Comparison of ENCODE assay signal across 8 cellular contexts in the genomic region with DNA sequence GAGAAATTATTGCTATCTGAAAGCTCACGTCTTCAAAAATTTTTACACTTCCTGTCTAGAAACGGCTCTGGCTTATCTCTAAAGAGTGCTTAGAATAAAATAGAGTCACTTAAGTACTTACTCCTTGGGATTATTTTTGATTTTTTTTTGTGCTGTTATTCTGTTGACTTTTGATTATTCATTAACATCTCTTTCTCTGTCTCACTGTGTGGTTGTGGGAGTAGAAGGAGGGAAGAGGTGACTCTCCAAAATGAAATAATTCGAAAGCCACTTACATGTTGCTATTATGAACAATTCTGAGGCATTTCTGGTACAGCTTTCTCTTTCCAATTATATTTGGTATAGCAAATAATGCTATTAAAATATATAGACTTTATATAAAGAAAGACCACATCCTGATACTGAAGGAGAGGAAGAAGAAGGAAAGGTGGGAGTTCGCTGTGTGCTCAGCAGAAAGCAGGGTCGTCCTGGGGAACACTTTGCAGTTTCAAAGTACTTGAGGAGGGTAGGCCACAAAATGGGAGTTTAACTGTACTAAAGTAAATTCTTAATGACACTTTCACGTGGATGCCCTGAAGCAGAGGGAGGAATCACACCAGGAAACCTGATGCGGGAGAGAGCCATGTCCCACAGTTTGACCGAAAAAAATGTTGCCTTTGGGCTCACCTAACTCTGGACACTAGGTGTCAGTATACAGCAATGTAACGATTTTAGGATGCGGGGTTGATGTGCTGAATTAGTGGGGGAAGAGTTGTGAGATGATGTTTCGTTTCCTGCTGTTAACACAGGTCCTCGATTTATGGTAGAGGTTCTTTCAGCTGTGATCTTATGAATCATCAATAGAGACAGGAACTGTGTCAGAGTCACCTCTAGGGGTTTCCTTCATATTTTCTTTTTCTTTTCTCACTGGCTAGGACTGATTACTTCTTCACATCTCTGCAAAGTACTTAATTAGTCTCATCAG. TPM values are rescaled to one million over a fixed set of nuclear protein-coding genes. Genes with fewer than 3 reads are reported as not detected.
DNase-seq lines count a peak whose midpoint lies in the region; ATAC-seq and TF ChIP-seq lines count a peak whose summit lies in the region.

No MANE protein-coding gene starts in this region.

- H3K4me3 ChIP-seq in WERI-Rb-1 (ENCODE audit: low read depth, low read length), result no peak overlapping the region
- no peak overlapping the region for H3K4me3 ChIP-seq in kidney epithelial cell (ENCODE audit: low read depth, low read length)

- no peaks in the 10 kb centered on the region for H3K36me3 ChIP-seq in WERI-Rb-1
- no peaks in the 10 kb centered on the region for H3K36me3 ChIP-seq in kidney epithelial cell (ENCODE audit: control insufficient read depth, insufficient read depth, low read length)

- TF ChIP-seq CTCF in WERI-Rb-1 (IDR thresholded peaks at IDR 0.05; ENCODE audit: low read depth, low read length) (peak; percentile 69), kidney epithelial cell (IDR thresholded peaks at IDR 0.05; ENCODE audit: insufficient read depth, low read length, poor library complexity, severe bottlenecking) (peak; percentile 54)

- peak; percentile 92 for ATAC-seq in GM19324 (IDR thresholded peaks at IDR 0.05; ENCODE audit: low FRiP score, unreplicated experiment)
- peak; percentile 97 for ATAC-seq in HG03280 (IDR thresholded peaks at IDR 0.05; ENCODE audit: unreplicated experiment)

- DNase-seq in CD1c-positive myeloid dendritic cell (ENCODE audit: extremely low spot score), result peak; percentile 81
- DNase-seq in NCI-H226, result peak; percentile 69
- peak; percentile 40 for DNase-seq in WERI-Rb-1
- DNase-seq in caudate nucleus (lab: John Stamatoyannopoulos, UW), result peak in 40 of 61 donors; percentile 0 to 69 (median 19)
- DNase-seq in kidney epithelial cell (ENCODE audit: low read depth), result peak; percentile 68
- DNase-seq in stimulated activated CD4-positive, alpha-beta T cell treated with anti-CD3 and anti-CD28 coated beads, Interleukin-2, amount 100 ng/mL, for 4 hours (ENCODE audit: low read depth), result peak; percentile 44

- H3K9me3 ChIP-seq in WERI-Rb-1 (ENCODE audit: severe bottlenecking), result no peaks in the 10 kb centered on the region

- H3K27me3 ChIP-seq in WERI-Rb-1 (ENCODE audit: insufficient read depth, low read depth, severe bottlenecking), result no peaks in the 10 kb centered on the region
- no peaks in the 10 kb centered on the region for H3K27me3 ChIP-seq in kidney epithelial cell (ENCODE audit: control insufficient read depth, insufficient read depth, low read length)

- H3K27ac ChIP-seq in WERI-Rb-1, result no peak overlapping the region
- no peak overlapping the region for H3K27ac ChIP-seq in caudate nucleus (ENCODE audit: low read depth, low read length)

RNA-seq across cellular contexts. Expression of gene MMADHC, which starts 9.8 kb away (rescaled TPM):
- total RNA-seq in kidney epithelial cell, result 118 and 139 TPM in 2 replicates

Comparison
In these comparisons a context has a peak if more than half of its experiments do, and no peak if none do; other contexts are left out.
1. DNase-seq: peak in every context shown above with its lines; median percentile 81 in CD1c-positive myeloid dendritic cell; 69 in NCI-H226; 68 in kidney epithelial cell; 44 in stimulated activated CD4-positive, alpha-beta T cell treated with anti-CD3 and anti-CD28 coated beads, Interleukin-2, amount 100 ng/mL, for 4 hours; 40 in WERI-Rb-1; 19 in caudate nucleus.